In genomic region chr7:107659666-107660065, GRCh38 we compare ENCODE assay signal across 8 cellular contexts. TPM values are rescaled to one million over a fixed set of nuclear protein-coding genes. Genes with fewer than 3 reads are reported as not detected.
DNase-seq lines count a peak whose midpoint lies in the region; ATAC-seq lines count a peak whose summit lies in the region.

No MANE protein-coding gene starts in this region.

- POLR2A ChIA-PET in activated CD4-positive, alpha-beta T cell treated with anti-CD3 and anti-CD28 coated beads for 36 hours (lab: Charles Lee), result interaction anchor here (0.7 to 1.1 kb wide), 4 partner anchors 84 to 491 kb away, joined by 3 to 7 read pairs (median 4); partner anchors contain the start of gene HBP1

- H3K4me3 Mint-ChIP-seq in activated CD4-positive, alpha-beta T cell treated with anti-CD3 and anti-CD28 coated beads for 36 hours, result peak overlapping the region; percentile 78

- peaks cover 38% of the 10 kb centered on the region for H3K4me1 Mint-ChIP-seq in activated CD4-positive, alpha-beta T cell treated with anti-CD3 and anti-CD28 coated beads for 36 hours

- intact Hi-C loops in activated CD4-positive, alpha-beta T cell treated with anti-CD3 and anti-CD28 coated beads for 36 hours (cut with DNase I, micrococcal nuclease), result loop anchor here (1.0 to 10.0 kb wide), 12 partner anchors 77 to 792 kb away; partner anchors contain the start of genes BCAP29 (in 2 of the 2), COG5 (in 2 of the 2), DUS4L (in 2 of the 2) and HBP1 (in 2 of the 2)

- peak overlapping the region; percentile 84 for H3K27ac Mint-ChIP-seq in activated CD4-positive, alpha-beta T cell treated with anti-CD3 and anti-CD28 coated beads for 36 hours

- CTCF ChIA-PET in activated CD4-positive, alpha-beta T cell treated with anti-CD3 and anti-CD28 coated beads for 36 hours (lab: Charles Lee), result interaction anchor here (0.9 to 1.7 kb wide), 4 partner anchors 59 to 233 kb away, joined by 3 to 7 read pairs (median 4); partner anchors contain the start of genes COG5 and DUS4L

- peaks cover 33% of the 10 kb centered on the region for H3K27me3 Mint-ChIP-seq in activated CD4-positive, alpha-beta T cell treated with anti-CD3 and anti-CD28 coated beads for 36 hours

- H3K36me3 Mint-ChIP-seq in activated CD4-positive, alpha-beta T cell treated with anti-CD3 and anti-CD28 coated beads for 36 hours (ENCODE audit: low read depth), result no peaks in the 10 kb centered on the region

- no peaks in the 10 kb centered on the region for H3K9me3 Mint-ChIP-seq in activated CD4-positive, alpha-beta T cell treated with anti-CD3 and anti-CD28 coated beads for 36 hours (ENCODE audit: low read depth)

- peak; percentile 60 for DNase-seq in activated CD4-positive, alpha-beta T cell treated with anti-CD3 and anti-CD28 coated beads for 36 hours
- no peak for DNase-seq in activated CD4-positive, alpha-beta T cell treated with anti-CD3 and anti-CD28 coated beads for 1 hour
- DNase-seq in SW480 (ENCODE audit: low spot score), result peak; percentile 89
- peak; percentile 41 for DNase-seq in stimulated activated naive CD8-positive, alpha-beta T cell treated with anti-CD3 and anti-CD28 coated beads, Interleukin-15, Interleukin-2, amounts not matched to agents 100 U/mL and 50 U/mL, for 24 hours
- no peak for DNase-seq in HT-29 (ENCODE audit: low spot score)

- ATAC-seq in activated CD4-positive, alpha-beta T cell treated with anti-CD3 and anti-CD28 coated beads for 36 hours, result peak; percentile 81
- ATAC-seq in esophagus mucosa (peak; percentile 56), GM19397 (IDR thresholded peaks at IDR 0.05; ENCODE audit: unreplicated experiment) (no peak), GM19035 (IDR thresholded peaks at IDR 0.05; ENCODE audit: unreplicated experiment) (no peak)
- peak; percentile 90 for ATAC-seq in stimulated activated naive CD8-positive, alpha-beta T cell treated with anti-CD3 and anti-CD28 coated beads, Interleukin-15, Interleukin-2, amounts not matched to agents 100 U/mL and 50 U/mL, for 24 hours

RNA-seq across cellular contexts. Expression of gene SLC26A4, which starts 1.0 kb away (rescaled TPM):
- total RNA-seq in activated CD4-positive, alpha-beta T cell treated with anti-CD3 and anti-CD28 coated beads for 36 hours, result 1 to 10 TPM; 1.5 to 2.1 TPM
- total RNA-seq in esophagus mucosa, result 0.24 TPM
- not detected in 2 replicates for total RNA-seq in HT-29 (2014; rRNA removed; shearing (Covaris generic))

Comparison
In these comparisons a context has a peak if more than half of its experiments do, and no peak if none do; other contexts are left out.
1. DNase-seq: peak in activated CD4-positive, alpha-beta T cell treated with anti-CD3 and anti-CD28 coated beads for 36 hours (single experiment), SW480 (single experiment) and stimulated activated naive CD8-positive, alpha-beta T cell treated with anti-CD3 and anti-CD28 coated beads, Interleukin-15, Interleukin-2, amounts not matched to agents 100 U/mL and 50 U/mL, for 24 hours (single experiment); none in activated CD4-positive, alpha-beta T cell treated with anti-CD3 and anti-CD28 coated beads for 1 hour (single experiment) and HT-29 (single experiment).
2. ATAC-seq: peak in activated CD4-positive, alpha-beta T cell treated with anti-CD3 and anti-CD28 coated beads for 36 hours (single experiment), esophagus mucosa (single experiment) and stimulated activated naive CD8-positive, alpha-beta T cell treated with anti-CD3 and anti-CD28 coated beads, Interleukin-15, Interleukin-2, amounts not matched to agents 100 U/mL and 50 U/mL, for 24 hours (single experiment); none in GM19397 (single experiment) and GM19035 (single experiment).